1 cellular context compared by ENCODE assay signal in the genomic region with DNA sequence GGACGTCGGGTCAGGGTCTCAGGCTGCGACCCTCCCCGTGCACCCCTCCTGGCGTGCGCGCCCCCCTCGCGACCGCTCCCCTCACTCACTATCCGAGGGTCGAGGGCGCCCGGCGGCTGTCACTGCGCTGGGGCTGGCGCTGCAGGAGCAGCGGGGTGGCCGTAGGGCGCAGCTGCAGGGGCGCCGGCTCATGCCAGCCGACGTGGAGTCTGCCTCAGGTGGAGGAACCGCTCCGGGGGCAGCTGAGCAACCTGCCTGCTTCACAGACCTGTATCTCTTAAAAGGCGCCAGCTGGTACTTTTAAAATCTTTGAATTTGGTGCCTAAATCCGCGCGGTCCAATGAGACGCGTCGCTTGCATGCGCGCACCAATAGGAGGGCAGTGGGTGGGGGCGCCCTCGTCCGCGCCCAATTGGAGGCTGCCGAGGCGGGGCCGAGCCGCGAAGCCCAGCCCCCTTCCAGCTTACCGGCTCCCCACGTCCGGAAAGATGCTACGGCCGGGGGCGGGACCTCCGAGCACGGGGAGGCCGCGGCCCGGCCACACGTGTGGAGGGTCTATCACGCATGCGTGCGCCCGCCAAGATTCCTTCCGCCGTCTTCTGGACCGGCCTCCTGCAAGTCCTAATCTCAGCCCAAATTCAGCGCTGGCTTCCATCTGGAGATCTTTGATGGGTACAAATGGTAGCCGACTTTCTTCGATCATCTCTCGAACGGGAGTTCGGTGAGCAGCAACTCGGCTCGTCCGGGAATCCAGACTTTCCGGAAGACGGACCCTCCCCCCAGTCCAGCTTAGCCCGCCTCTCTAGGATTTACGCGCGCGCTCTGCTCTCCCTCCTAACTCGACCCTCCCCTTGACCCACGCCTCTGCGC.
TF ChIP-seq lines count a peak whose summit lies in the region.

A gene with protein sequence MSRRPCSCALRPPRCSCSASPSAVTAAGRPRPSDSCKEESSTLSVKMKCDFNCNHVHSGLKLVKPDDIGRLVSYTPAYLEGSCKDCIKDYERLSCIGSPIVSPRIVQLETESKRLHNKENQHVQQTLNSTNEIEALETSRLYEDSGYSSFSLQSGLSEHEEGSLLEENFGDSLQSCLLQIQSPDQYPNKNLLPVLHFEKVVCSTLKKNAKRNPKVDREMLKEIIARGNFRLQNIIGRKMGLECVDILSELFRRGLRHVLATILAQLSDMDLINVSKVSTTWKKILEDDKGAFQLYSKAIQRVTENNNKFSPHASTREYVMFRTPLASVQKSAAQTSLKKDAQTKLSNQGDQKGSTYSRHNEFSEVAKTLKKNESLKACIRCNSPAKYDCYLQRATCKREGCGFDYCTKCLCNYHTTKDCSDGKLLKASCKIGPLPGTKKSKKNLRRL (minus strand): TSS at position 274 of the 869 bp plus-strand sequence. CDS start 82 bp downstream, at position 192.

TF ChIP-seq in K562, 482 proteins besides CTCF, POLR2A, EP300 and RAD21 (continued from another document and continues in another):
- TF ChIP-seq, protein P1, sequence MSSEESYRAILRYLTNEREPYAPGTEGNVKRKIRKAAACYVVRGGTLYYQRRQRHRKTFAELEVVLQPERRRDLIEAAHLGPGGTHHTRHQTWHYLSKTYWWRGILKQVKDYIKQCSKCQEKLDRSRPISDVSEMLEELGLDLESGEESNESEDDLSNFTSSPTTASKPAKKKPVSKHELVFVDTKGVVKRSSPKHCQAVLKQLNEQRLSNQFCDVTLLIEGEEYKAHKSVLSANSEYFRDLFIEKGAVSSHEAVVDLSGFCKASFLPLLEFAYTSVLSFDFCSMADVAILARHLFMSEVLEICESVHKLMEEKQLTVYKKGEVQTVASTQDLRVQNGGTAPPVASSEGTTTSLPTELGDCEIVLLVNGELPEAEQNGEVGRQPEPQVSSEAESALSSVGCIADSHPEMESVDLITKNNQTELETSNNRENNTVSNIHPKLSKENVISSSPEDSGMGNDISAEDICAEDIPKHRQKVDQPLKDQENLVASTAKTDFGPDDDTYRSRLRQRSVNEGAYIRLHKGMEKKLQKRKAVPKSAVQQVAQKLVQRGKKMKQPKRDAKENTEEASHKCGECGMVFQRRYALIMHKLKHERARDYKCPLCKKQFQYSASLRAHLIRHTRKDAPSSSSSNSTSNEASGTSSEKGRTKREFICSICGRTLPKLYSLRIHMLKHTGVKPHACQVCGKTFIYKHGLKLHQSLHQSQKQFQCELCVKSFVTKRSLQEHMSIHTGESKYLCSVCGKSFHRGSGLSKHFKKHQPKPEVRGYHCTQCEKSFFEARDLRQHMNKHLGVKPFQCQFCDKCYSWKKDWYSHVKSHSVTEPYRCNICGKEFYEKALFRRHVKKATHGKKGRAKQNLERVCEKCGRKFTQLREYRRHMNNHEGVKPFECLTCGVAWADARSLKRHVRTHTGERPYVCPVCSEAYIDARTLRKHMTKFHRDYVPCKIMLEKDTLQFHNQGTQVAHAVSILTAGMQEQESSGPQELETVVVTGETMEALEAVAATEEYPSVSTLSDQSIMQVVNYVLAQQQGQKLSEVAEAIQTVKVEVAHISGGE (CRISPR knock-in tag; IDR thresholded peaks at IDR 0.05) = peak in 1 of 3 experiments; percentile 61; a peak in 2 of 6 replicates
- no peak for TF ChIP-seq FOXK2 (conservative IDR thresholded peaks at IDR 0.05 in 1 of 2, IDR thresholded peaks at IDR 0.05 in 1 of 2; ENCODE audit: low read depth in 2 of 2)
- TF ChIP-seq ZC3H4 (CRISPR knock-in tag; IDR thresholded peaks at IDR 0.05; ENCODE audit: borderline replicate concordance) = no peak
- no peak for TF ChIP-seq ZNF253 (CRISPR knock-in tag; conservative IDR thresholded peaks at IDR 0.05)
- peak; percentile 92 for TF ChIP-seq L3MBTL2 (IDR thresholded peaks at IDR 0.05)
- TF ChIP-seq ZSCAN29 (IDR thresholded peaks at IDR 0.05) = no peak
- no peak for TF ChIP-seq FOXA3 (CRISPR knock-in tag; conservative IDR thresholded peaks at IDR 0.05 in 1 of 2, IDR thresholded peaks at IDR 0.05 in 1 of 2)
- no peak for TF ChIP-seq ZNF586 (CRISPR knock-in tag; conservative IDR thresholded peaks at IDR 0.05)
- no peak for TF ChIP-seq ZFP30 (CRISPR knock-in tag; IDR thresholded peaks at IDR 0.05; ENCODE audit: borderline replicate concordance)
- TF ChIP-seq, protein P2, sequence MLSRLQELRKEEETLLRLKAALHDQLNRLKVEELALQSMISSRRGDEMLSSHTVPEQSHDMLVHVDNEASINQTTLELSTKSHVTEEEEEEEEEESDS (CRISPR knock-in tag; IDR thresholded peaks at IDR 0.05) = no peak
- no peak for TF ChIP-seq COPS2 (conservative IDR thresholded peaks at IDR 0.05)
- 0 out of 2 replicates have a peak, but pooled peaks have one; percentile 12 for TF ChIP-seq ZNF41 (CRISPR knock-in tag; conservative IDR thresholded peaks at IDR 0.05)
- TF ChIP-seq, protein P3, sequence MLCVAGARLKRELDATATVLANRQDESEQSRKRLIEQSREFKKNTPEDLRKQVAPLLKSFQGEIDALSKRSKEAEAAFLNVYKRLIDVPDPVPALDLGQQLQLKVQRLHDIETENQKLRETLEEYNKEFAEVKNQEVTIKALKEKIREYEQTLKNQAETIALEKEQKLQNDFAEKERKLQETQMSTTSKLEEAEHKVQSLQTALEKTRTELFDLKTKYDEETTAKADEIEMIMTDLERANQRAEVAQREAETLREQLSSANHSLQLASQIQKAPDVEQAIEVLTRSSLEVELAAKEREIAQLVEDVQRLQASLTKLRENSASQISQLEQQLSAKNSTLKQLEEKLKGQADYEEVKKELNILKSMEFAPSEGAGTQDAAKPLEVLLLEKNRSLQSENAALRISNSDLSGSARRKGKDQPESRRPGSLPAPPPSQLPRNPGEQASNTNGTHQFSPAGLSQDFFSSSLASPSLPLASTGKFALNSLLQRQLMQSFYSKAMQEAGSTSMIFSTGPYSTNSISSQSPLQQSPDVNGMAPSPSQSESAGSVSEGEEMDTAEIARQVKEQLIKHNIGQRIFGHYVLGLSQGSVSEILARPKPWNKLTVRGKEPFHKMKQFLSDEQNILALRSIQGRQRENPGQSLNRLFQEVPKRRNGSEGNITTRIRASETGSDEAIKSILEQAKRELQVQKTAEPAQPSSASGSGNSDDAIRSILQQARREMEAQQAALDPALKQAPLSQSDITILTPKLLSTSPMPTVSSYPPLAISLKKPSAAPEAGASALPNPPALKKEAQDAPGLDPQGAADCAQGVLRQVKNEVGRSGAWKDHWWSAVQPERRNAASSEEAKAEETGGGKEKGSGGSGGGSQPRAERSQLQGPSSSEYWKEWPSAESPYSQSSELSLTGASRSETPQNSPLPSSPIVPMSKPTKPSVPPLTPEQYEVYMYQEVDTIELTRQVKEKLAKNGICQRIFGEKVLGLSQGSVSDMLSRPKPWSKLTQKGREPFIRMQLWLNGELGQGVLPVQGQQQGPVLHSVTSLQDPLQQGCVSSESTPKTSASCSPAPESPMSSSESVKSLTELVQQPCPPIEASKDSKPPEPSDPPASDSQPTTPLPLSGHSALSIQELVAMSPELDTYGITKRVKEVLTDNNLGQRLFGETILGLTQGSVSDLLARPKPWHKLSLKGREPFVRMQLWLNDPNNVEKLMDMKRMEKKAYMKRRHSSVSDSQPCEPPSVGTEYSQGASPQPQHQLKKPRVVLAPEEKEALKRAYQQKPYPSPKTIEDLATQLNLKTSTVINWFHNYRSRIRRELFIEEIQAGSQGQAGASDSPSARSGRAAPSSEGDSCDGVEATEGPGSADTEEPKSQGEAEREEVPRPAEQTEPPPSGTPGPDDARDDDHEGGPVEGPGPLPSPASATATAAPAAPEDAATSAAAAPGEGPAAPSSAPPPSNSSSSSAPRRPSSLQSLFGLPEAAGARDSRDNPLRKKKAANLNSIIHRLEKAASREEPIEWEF (CRISPR knock-in tag; IDR thresholded peaks at IDR 0.05) = no peak; the same call in 1 of the 2 replicates
- TF ChIP-seq BRD9 (IDR thresholded peaks at IDR 0.05; ENCODE audit: low read depth, partially characterized antibody) = no peak
- TF ChIP-seq ZNF212 (CRISPR knock-in tag; IDR thresholded peaks at IDR 0.05) = peak; percentile 76; the same call in 1 of the 2 replicates
- TF ChIP-seq ZNF444 (CRISPR knock-in tag; IDR thresholded peaks at IDR 0.05) = 0 out of 2 replicates have a peak, but pooled peaks have one; percentile 17
- TF ChIP-seq ZNF121 (CRISPR knock-in tag; conservative IDR thresholded peaks at IDR 0.05) = no peak
- TF ChIP-seq, protein P4, sequence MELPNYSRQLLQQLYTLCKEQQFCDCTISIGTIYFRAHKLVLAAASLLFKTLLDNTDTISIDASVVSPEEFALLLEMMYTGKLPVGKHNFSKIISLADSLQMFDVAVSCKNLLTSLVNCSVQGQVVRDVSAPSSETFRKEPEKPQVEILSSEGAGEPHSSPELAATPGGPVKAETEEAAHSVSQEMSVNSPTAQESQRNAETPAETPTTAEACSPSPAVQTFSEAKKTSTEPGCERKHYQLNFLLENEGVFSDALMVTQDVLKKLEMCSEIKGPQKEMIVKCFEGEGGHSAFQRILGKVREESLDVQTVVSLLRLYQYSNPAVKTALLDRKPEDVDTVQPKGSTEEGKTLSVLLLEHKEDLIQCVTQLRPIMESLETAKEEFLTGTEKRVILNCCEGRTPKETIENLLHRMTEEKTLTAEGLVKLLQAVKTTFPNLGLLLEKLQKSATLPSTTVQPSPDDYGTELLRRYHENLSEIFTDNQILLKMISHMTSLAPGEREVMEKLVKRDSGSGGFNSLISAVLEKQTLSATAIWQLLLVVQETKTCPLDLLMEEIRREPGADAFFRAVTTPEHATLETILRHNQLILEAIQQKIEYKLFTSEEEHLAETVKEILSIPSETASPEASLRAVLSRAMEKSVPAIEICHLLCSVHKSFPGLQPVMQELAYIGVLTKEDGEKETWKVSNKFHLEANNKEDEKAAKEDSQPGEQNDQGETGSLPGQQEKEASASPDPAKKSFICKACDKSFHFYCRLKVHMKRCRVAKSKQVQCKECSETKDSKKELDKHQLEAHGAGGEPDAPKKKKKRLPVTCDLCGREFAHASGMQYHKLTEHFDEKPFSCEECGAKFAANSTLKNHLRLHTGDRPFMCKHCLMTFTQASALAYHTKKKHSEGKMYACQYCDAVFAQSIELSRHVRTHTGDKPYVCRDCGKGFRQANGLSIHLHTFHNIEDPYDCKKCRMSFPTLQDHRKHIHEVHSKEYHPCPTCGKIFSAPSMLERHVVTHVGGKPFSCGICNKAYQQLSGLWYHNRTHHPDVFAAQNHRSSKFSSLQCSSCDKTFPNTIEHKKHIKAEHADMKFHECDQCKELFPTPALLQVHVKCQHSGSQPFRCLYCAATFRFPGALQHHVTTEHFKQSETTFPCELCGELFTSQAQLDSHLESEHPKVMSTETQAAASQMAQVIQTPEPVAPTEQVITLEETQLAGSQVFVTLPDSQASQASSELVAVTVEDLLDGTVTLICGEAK (IDR thresholded peaks at IDR 0.05) = 0 out of 2 replicates have a peak, but pooled peaks have one; percentile 1
- TF ChIP-seq, protein P4 (CRISPR knock-in tag; IDR thresholded peaks at IDR 0.05) = no peak
- no peak for TF ChIP-seq ARID2 (IDR thresholded peaks at IDR 0.05)
- no peak for TF ChIP-seq KHSRP (IDR thresholded peaks at IDR 0.05)
- TF ChIP-seq PRPF4 (IDR thresholded peaks at IDR 0.05; ENCODE audit: insufficient read depth, low read depth, low read length, poor library complexity, severe bottlenecking) = peak; percentile 89
- TF ChIP-seq ZZZ3 (IDR thresholded peaks at IDR 0.05) = peak; percentile 93
- no peak for TF ChIP-seq KAT8 (IDR thresholded peaks at IDR 0.05; ENCODE audit: low read depth)
- no peak for TF ChIP-seq ZNF224 (CRISPR knock-in tag; IDR thresholded peaks at IDR 0.05)
- TF ChIP-seq, protein P5, sequence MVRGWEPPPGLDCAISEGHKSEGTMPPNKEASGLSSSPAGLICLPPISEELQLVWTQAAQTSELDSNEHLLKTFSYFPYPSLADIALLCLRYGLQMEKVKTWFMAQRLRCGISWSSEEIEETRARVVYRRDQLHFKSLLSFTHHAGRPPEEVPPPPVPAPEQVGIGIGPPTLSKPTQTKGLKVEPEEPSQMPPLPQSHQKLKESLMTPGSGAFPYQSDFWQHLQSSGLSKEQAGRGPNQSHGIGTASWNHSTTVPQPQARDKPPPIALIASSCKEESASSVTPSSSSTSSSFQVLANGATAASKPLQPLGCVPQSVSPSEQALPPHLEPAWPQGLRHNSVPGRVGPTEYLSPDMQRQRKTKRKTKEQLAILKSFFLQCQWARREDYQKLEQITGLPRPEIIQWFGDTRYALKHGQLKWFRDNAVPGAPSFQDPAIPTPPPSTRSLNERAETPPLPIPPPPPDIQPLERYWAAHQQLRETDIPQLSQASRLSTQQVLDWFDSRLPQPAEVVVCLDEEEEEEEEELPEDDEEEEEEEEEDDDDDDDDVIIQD (CRISPR knock-in tag; IDR thresholded peaks at IDR 0.05) = no peak
- peak; percentile 57 for TF ChIP-seq KDM5B (IDR thresholded peaks at IDR 0.05; ENCODE audit: insufficient replicate concordance, low read depth, low read length)
- TF ChIP-seq, protein P6, sequence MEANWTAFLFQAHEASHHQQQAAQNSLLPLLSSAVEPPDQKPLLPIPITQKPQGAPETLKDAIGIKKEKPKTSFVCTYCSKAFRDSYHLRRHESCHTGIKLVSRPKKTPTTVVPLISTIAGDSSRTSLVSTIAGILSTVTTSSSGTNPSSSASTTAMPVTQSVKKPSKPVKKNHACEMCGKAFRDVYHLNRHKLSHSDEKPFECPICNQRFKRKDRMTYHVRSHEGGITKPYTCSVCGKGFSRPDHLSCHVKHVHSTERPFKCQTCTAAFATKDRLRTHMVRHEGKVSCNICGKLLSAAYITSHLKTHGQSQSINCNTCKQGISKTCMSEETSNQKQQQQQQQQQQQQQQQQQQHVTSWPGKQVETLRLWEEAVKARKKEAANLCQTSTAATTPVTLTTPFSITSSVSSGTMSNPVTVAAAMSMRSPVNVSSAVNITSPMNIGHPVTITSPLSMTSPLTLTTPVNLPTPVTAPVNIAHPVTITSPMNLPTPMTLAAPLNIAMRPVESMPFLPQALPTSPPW (CRISPR knock-in tag; IDR thresholded peaks at IDR 0.05) = peak; percentile 63
